Comparison of ENCODE assay signal across 24 cellular contexts in the genomic region with DNA sequence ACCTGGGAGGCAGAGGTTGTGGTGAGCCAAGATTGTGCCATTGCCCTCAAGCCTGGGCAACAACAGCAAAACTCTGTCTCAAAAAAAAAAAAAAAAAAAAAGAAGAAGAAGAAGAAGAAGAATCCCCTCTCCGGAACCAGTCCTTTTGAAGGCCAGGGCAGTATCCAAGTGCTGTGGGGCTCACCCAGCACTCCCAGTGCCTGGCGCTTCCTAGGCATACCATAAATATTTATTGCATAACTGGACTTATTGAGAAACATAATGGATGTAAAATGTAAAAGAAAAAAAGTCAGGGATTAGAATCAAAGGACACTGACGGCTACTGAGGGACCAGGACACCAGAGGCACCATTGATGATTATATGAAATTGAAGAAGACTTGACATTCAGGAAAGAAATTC.
"Had no signal": no experiment of that assay in that cellular context is flagged by ENCODE, and none has a peak within 500 bp of the region (broad histone marks: within the 10 kb centered on the region; RNA-seq: fewer than 3 reads in every experiment).

No MANE protein-coding gene starts in this region.

- H3K27me3 Mint-ChIP-seq: type B pancreatic cell had no signal

- H3K79me2 ChIP-seq: parathyroid adenoma had no signal

- H3K27ac ChIP-seq: left lung, lower lobe of right lung, parathyroid adenoma, right atrium auricular region, right lobe of liver, skin epidermis, spleen, suprapubic skin, thoracic aorta, tibial artery, uterus had no signal

- ATAC-seq: left colon; left lung; lower lobe of right lung; naive thymus-derived CD8-positive, alpha-beta T cell; right lobe of liver had no signal

- H3K9ac ChIP-seq: parathyroid adenoma had no signal

- H3K36me3 ChIP-seq: left lung, lower lobe of right lung, right atrium auricular region, right lobe of liver, spleen, suprapubic skin, thoracic aorta, tibial artery, uterus had no signal

- DNase-seq: hippocampal formation; kidney glomerular epithelial cell; left colon; left lung; lower lobe of right lung; mesenchymal stem cell; naive thymus-derived CD8-positive, alpha-beta T cell; nucleus accumbens; right lobe of liver; spleen; stimulated activated CD4-positive, alpha-beta T cell treated with anti-CD3 and anti-CD28 coated beads, Interleukin-4, amount 100 ng/mL, for 24 hours; stimulated activated naive CD4-positive, alpha-beta T cell; tibial artery; uterus had no signal

- H3K9me3 ChIP-seq: left lung, lower lobe of right lung, right atrium auricular region, right lobe of liver, spleen, suprapubic skin, thoracic aorta, tibial artery, uterus had no signal

- H2AFZ ChIP-seq: parathyroid adenoma had no signal

- H3K27ac Mint-ChIP-seq: nephron; stimulated activated effector memory CD8-positive, alpha-beta T cell treated with anti-CD3 and anti-CD28 coated beads, Interleukin-12 subunit alpha, Interleukin-12 subunit beta, amount 100 ng/mL, for 72 hours; stimulated activated naive CD8-positive, alpha-beta T cell treated with anti-CD3 and anti-CD28 coated beads, Interleukin-15, Interleukin-2, amounts not matched to agents 100 ng/mL and 50 ng/mL, for 24 hours; type B pancreatic cell had no signal

- H3K27me3 ChIP-seq: left lung, right atrium auricular region, right lobe of liver, spleen, suprapubic skin, tibial artery, uterus had no signal

- H3K4me3 Mint-ChIP-seq: naive thymus-derived CD8-positive, alpha-beta T cell; nephron; neural crest cell; stimulated activated effector memory CD8-positive, alpha-beta T cell treated with anti-CD3 and anti-CD28 coated beads, Interleukin-12 subunit alpha, Interleukin-12 subunit beta, amount 100 ng/mL, for 72 hours; stimulated activated naive CD8-positive, alpha-beta T cell treated with anti-CD3 and anti-CD28 coated beads, Interleukin-15, Interleukin-2, amounts not matched to agents 100 ng/mL and 50 ng/mL, for 24 hours; type B pancreatic cell had no signal

- H3K4me1 Mint-ChIP-seq: naive thymus-derived CD8-positive, alpha-beta T cell had no signal

- H3K4me1 ChIP-seq: left lung, lower lobe of right lung, parathyroid adenoma, right atrium auricular region, right lobe of liver, spleen, tibial artery, uterus had no signal

- H3K9me3 Mint-ChIP-seq: stimulated activated effector memory CD8-positive, alpha-beta T cell treated with anti-CD3 and anti-CD28 coated beads, Interleukin-12 subunit alpha, Interleukin-12 subunit beta, amount 100 ng/mL, for 72 hours; stimulated activated naive CD8-positive, alpha-beta T cell treated with anti-CD3 and anti-CD28 coated beads, Interleukin-15, Interleukin-2, amounts not matched to agents 100 ng/mL and 50 ng/mL, for 24 hours; type B pancreatic cell had no signal

- H3K36me3 Mint-ChIP-seq: naive thymus-derived CD8-positive, alpha-beta T cell; stimulated activated effector memory CD8-positive, alpha-beta T cell treated with anti-CD3 and anti-CD28 coated beads, Interleukin-12 subunit alpha, Interleukin-12 subunit beta, amount 100 ng/mL, for 72 hours; type B pancreatic cell had no signal

- H3K4me3 ChIP-seq: left lung, lower lobe of right lung, right atrium auricular region, right lobe of liver, skin epidermis, spleen, suprapubic skin, thoracic aorta, tibial artery, uterus had no signal
